In genomic region chr1:149962039-149962647, GRCh38 we compare ENCODE assay signal across 1 cellular context.
TF ChIP-seq lines count a peak whose summit lies in the region.

No MANE protein-coding gene starts in this region.

TF ChIP-seq in GM23338, 12 proteins besides CTCF, POLR2A, EP300 and RAD21 (continued from another document):
- TF ChIP-seq ZNF462 (CRISPR knock-in tag; IDR thresholded peaks at IDR 0.05), result no peak
- TF ChIP-seq ETS1 (IDR thresholded peaks at IDR 0.05), result no peak
- TF ChIP-seq CREB1 (CRISPR knock-in tag; IDR thresholded peaks at IDR 0.05; ENCODE audit: low read depth), result no peak
